ENCODE assay signal across 8 cellular contexts in the genomic region with DNA sequence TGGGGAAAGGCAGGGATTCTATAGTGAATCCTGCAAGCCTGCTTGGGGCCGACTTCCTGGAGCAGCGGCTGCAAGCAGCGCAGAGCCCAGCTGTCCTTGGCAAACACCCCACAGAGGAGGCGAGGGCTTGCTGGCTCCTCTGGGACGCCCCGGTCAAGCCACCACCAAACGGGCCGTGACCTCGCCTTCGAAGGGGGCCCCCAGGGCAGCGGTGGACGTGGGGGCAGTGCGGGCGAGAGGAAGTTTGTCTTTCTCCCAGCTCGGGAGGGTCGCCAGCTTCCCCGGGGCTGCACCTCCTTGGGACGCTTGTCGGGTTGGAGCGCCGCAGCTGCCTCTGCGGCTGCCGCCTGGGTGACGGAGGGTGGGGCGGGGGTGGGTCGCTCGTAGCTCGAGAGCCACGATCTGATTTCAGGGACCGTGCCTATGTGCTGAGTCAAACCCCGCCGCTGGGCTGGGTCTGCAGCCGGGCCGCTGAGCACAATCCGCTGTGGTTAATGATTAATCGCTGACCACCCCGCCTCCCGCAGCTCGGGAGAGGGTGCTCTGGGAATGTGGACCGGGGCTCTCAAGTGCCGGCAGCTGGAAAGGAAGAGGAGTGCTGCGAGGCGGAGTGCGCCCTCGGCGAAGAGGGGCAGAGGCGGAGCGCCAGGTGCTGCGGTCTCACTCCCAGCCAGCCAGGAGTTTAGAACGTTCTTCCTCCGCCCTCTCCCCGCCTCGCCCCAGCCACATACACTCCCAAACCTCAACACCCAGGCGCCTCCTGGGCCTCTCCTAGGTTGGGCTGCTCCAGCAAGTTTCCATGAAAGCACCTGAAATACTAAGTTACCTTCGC. TPM values are rescaled to one million over a fixed set of nuclear protein-coding genes. Genes with fewer than 3 reads are reported as not detected.
DNase-seq lines count a peak whose midpoint lies in the region; ATAC-seq and TF ChIP-seq lines count a peak whose summit lies in the region.

A gene (plus strand): TSS at position 726 of the 832 bp plus-strand sequence.

- H3K27me3 Mint-ChIP-seq in T-helper 17 cell, result peaks cover 16% of the 10 kb centered on the region
- H3K27me3 Mint-ChIP-seq in glutamatergic neuron (ENCODE audit: unreplicated experiment), result peaks cover 4% of the 10 kb centered on the region
- H3K27me3 Mint-ChIP-seq in activated T-helper 1 cell treated with anti-CD3 and anti-CD28 coated beads, Interleukin-12 subunit alpha, Interleukin-12 subunit beta, Interleukin-2, Interleukin-4 antibody, amounts not matched to agents 30 ng/mL and 10 ng/mL and 1 ng/mL, durations not matched to agents 14 hours and 24 hours and 36 hours (ENCODE audit: insufficient read depth), result peaks cover 11% of the 10 kb centered on the region

- DNase-seq in COLO668 (lab: John Stamatoyannopoulos, UW; ENCODE audit: unreplicated experiment) (peak; percentile 97), LoVo (ENCODE audit: low spot score) (peak; percentile 96), T-helper 17 cell (no peak), glutamatergic neuron (peak; percentile 63), omental fat pad (ENCODE audit: low spot score) (peak; percentile 40)
- no peak for DNase-seq in activated T-helper 1 cell treated with anti-CD3 and anti-CD28 coated beads, Interleukin-12 subunit alpha, Interleukin-12 subunit beta, Interleukin-2, Interleukin-4 antibody, amounts not matched to agents 30 ng/mL and 10 ng/mL and 1 ng/mL, durations not matched to agents 14 hours and 24 hours and 36 hours (ENCODE audit: low spot score)

- peaks cover 7% of the 10 kb centered on the region for H3K9me3 Mint-ChIP-seq in glutamatergic neuron (ENCODE audit: unreplicated experiment)
- H3K9me3 Mint-ChIP-seq in activated T-helper 1 cell treated with anti-CD3 and anti-CD28 coated beads, Interleukin-12 subunit alpha, Interleukin-12 subunit beta, Interleukin-2, Interleukin-4 antibody, amounts not matched to agents 30 ng/mL and 10 ng/mL and 1 ng/mL, durations not matched to agents 14 hours and 24 hours and 36 hours, result no peaks in the 10 kb centered on the region

- H3K27ac Mint-ChIP-seq in T-helper 17 cell (no peak within 1 kb of the TSS), glutamatergic neuron (ENCODE audit: unreplicated experiment) (peak within 1 kb of the TSS; percentile 25)
- H3K27ac Mint-ChIP-seq in activated T-helper 1 cell treated with anti-CD3 and anti-CD28 coated beads, Interleukin-12 subunit alpha, Interleukin-12 subunit beta, Interleukin-2, Interleukin-4 antibody, amounts not matched to agents 30 ng/mL and 10 ng/mL and 1 ng/mL, durations not matched to agents 14 hours and 24 hours and 36 hours, result no peak within 1 kb of the TSS

- H3K4me1 Mint-ChIP-seq in T-helper 17 cell (no peaks in the 10 kb centered on the region), glutamatergic neuron (ENCODE audit: low read depth, unreplicated experiment) (peaks cover 31% of the 10 kb centered on the region)
- no peaks in the 10 kb centered on the region for H3K4me1 Mint-ChIP-seq in activated T-helper 1 cell treated with anti-CD3 and anti-CD28 coated beads, Interleukin-12 subunit alpha, Interleukin-12 subunit beta, Interleukin-2, Interleukin-4 antibody, amounts not matched to agents 30 ng/mL and 10 ng/mL and 1 ng/mL, durations not matched to agents 14 hours and 24 hours and 36 hours (ENCODE audit: low read depth)

- H3K4me3 Mint-ChIP-seq in T-helper 17 cell (peak within 1 kb of the TSS; percentile 52), glutamatergic neuron (ENCODE audit: unreplicated experiment) (peak within 1 kb of the TSS; percentile 78)
- no peak within 1 kb of the TSS for H3K4me3 Mint-ChIP-seq in activated T-helper 1 cell treated with anti-CD3 and anti-CD28 coated beads, Interleukin-12 subunit alpha, Interleukin-12 subunit beta, Interleukin-2, Interleukin-4 antibody, amounts not matched to agents 30 ng/mL and 10 ng/mL and 1 ng/mL, durations not matched to agents 14 hours and 24 hours and 36 hours

- H3K9me3 ChIP-seq in T-helper 17 cell (ENCODE audit: control insufficient read depth, low read length, poor library complexity, severe bottlenecking), result no peaks in the 10 kb centered on the region

- intact Hi-C loops in activated T-helper 1 cell treated with anti-CD3 and anti-CD28 coated beads, Interleukin-12 subunit alpha, Interleukin-12 subunit beta, Interleukin-2, Interleukin-4 antibody, amounts not matched to agents 30 ng/mL and 10 ng/mL and 1 ng/mL, durations not matched to agents 14 hours and 24 hours and 36 hours (cut with micrococcal nuclease), result no loop called here

- no peak for TF ChIP-seq CTCF in glutamatergic neuron (IDR thresholded peaks at IDR 0.05; ENCODE audit: partially characterized antibody, unreplicated experiment)
- no peak for TF ChIP-seq CTCF in omental fat pad (IDR thresholded peaks at IDR 0.05)

- H3K36me3 Mint-ChIP-seq in T-helper 17 cell (ENCODE audit: low read depth) (peaks cover 2% of the 10 kb centered on the region), glutamatergic neuron (ENCODE audit: unreplicated experiment) (no peaks in the 10 kb centered on the region)
- no peaks in the 10 kb centered on the region for H3K36me3 Mint-ChIP-seq in activated T-helper 1 cell treated with anti-CD3 and anti-CD28 coated beads, Interleukin-12 subunit alpha, Interleukin-12 subunit beta, Interleukin-2, Interleukin-4 antibody, amounts not matched to agents 30 ng/mL and 10 ng/mL and 1 ng/mL, durations not matched to agents 14 hours and 24 hours and 36 hours (ENCODE audit: low read depth)

- ATAC-seq in T-helper 17 cell, result no peak
- ATAC-seq in omental fat pad (ENCODE audit: low FRiP score), result peak; percentile 94
- ATAC-seq in HG03571 (IDR thresholded peaks at IDR 0.05; ENCODE audit: unreplicated experiment), result no peak
- ATAC-seq in activated CD4-positive, CD25-positive, alpha-beta regulatory T cell treated with anti-CD3 and anti-CD28 coated beads, Interleukin-2, amount 50 U/mL, for 24 hours, result no peak

RNA-seq across cellular contexts. Expression of the gene that starts here (rescaled TPM):
- total RNA-seq in T-helper 17 cell, result under 1 TPM in 1 of 2 donors, not detected in 1; 0.10 TPM
- 1.0 TPM for total RNA-seq in glutamatergic neuron (ENCODE audit: unreplicated experiment)
- not detected for total RNA-seq in omental fat pad
- not detected in 2 replicates for total RNA-seq in activated T-helper 1 cell treated with anti-CD3 and anti-CD28 coated beads, Interleukin-12 subunit alpha, Interleukin-12 subunit beta, Interleukin-2, Interleukin-4 antibody, amounts not matched to agents 30 ng/mL and 10 ng/mL and 1 ng/mL, durations not matched to agents 14 hours and 24 hours and 36 hours

Comparison
In these comparisons a context has a peak if more than half of its experiments do, and no peak if none do; other contexts are left out.
1. Peak in DNase-seq and ATAC-seq in omental fat pad; RNA of the gene not detected or under 1 TPM.
2. DNase-seq: peak in COLO668 (single experiment), LoVo (single experiment) and glutamatergic neuron (single experiment); none in T-helper 17 cell (0 of 3) and activated T-helper 1 cell treated with anti-CD3 and anti-CD28 coated beads, Interleukin-12 subunit alpha, Interleukin-12 subunit beta, Interleukin-2, Interleukin-4 antibody, amounts not matched to agents 30 ng/mL and 10 ng/mL and 1 ng/mL, durations not matched to agents 14 hours and 24 hours and 36 hours (single experiment).